ENCODE assay signal across 19 cellular contexts in the genomic region with DNA sequence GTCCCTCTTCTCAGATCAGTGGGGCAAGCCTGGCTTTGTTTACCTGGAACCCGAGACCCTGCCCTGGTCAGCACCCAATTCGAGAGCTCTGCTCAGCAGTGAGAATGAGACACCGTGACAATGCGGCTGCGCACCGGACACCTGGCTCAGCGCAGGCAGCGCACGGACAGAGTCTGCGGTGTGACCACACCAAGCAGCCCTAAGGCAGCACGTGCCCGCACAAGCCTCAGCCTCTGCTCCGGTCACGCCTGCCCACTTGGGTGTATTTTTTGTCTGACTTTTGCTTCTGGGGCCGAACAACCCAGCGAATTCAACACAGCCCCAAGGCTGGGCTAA. TPM values are rescaled to one million over a fixed set of nuclear protein-coding genes. Genes with fewer than 3 reads are reported as not detected.
DNase-seq lines count a peak whose midpoint lies in the region; ATAC-seq and TF ChIP-seq lines count a peak whose summit lies in the region.
"Had no signal": no experiment of that assay in that cellular context is flagged by ENCODE, and none has a peak within 500 bp of the region (broad histone marks: within the 10 kb centered on the region; RNA-seq: fewer than 3 reads in every experiment).

No MANE protein-coding gene starts in this region.

- H3K36me3 Mint-ChIP-seq in T-helper 17 cell (ENCODE audit: low read depth) (peaks cover 5% of the 10 kb centered on the region), glutamatergic neuron (ENCODE audit: unreplicated experiment) (peaks cover 22% of the 10 kb centered on the region)

- H3K9me3 ChIP-seq in right atrium auricular region, result no peaks in the 10 kb centered on the region
- H3K9me3 ChIP-seq in T-helper 17 cell (ENCODE audit: control insufficient read depth, low read length, poor library complexity, severe bottlenecking), result no peaks in the 10 kb centered on the region

- intact Hi-C loops in left cardiac atrium (cut with DNase I), result no loop called here

- TF ChIP-seq CTCF in right atrium auricular region (IDR thresholded peaks at IDR 0.05), result no peak
- no peak for TF ChIP-seq CTCF in glutamatergic neuron (IDR thresholded peaks at IDR 0.05; ENCODE audit: partially characterized antibody, unreplicated experiment)

- ATAC-seq in left cardiac atrium, result no peak
- no peak for ATAC-seq in T-helper 17 cell
- no peak for ATAC-seq in HG03432 (IDR thresholded peaks at IDR 0.05; ENCODE audit: unreplicated experiment)
- ATAC-seq in GM19397 (IDR thresholded peaks at IDR 0.05; ENCODE audit: unreplicated experiment), result no peak
- ATAC-seq: GM12878 had no signal

- H3K4me3 Mint-ChIP-seq in T-helper 17 cell (peak overlapping the region; percentile 47), glutamatergic neuron (ENCODE audit: unreplicated experiment) (no peak overlapping the region)
- H3K4me3 Mint-ChIP-seq: B cell had no signal

- H3K4me1 ChIP-seq in right atrium auricular region, result no peaks in the 10 kb centered on the region

- no peaks in the 10 kb centered on the region for H3K27me3 ChIP-seq in right atrium auricular region

- H3K27ac ChIP-seq in right atrium auricular region, result no peak overlapping the region

- DNase-seq in right atrium auricular region (ENCODE audit: low spot score) (peak; percentile 26), left cardiac atrium (no peak), T-helper 17 cell (no peak), glutamatergic neuron (no peak), ureter (ENCODE audit: low spot score) (peak; percentile 36), NCI-H526 (lab: John Stamatoyannopoulos, UW) (no peak)
- DNase-seq: ACHN; DMS53; HCEC 1CT; MM.1S; NCI-H1105; NCI-H2029 treated with DMSO at 0.1 percent for 48 hours; NK-92 treated with Interleukin-12 subunit alpha and Interleukin-12 subunit beta, amount 100 ng/mL, for 24 hours; SK-N-SH had no signal

- H3K4me1 Mint-ChIP-seq in T-helper 17 cell (peaks cover 29% of the 10 kb centered on the region), glutamatergic neuron (ENCODE audit: low read depth, unreplicated experiment) (peaks cover 10% of the 10 kb centered on the region)

- peaks cover 19% of the 10 kb centered on the region for H3K9me3 Mint-ChIP-seq in glutamatergic neuron (ENCODE audit: unreplicated experiment)

- no peak overlapping the region for H3K4me3 ChIP-seq in right atrium auricular region
- H3K4me3 ChIP-seq: GM12878 had no signal

- no peaks in the 10 kb centered on the region for H3K36me3 ChIP-seq in right atrium auricular region

- H3K27ac Mint-ChIP-seq in T-helper 17 cell, result peak overlapping the region; percentile 73
- peak overlapping the region; percentile 78 for H3K27ac Mint-ChIP-seq in glutamatergic neuron (ENCODE audit: unreplicated experiment)
- H3K27ac Mint-ChIP-seq: B cell had no signal

- no peaks in the 10 kb centered on the region for H3K27me3 Mint-ChIP-seq in T-helper 17 cell
- peaks cover 9% of the 10 kb centered on the region for H3K27me3 Mint-ChIP-seq in glutamatergic neuron (ENCODE audit: unreplicated experiment)

RNA-seq across cellular contexts. Expression of gene KRTAP10-8, which starts 4.7 kb away (rescaled TPM):
- total RNA-seq in right atrium auricular region, result not detected
- not detected for total RNA-seq in left cardiac atrium
- total RNA-seq in T-helper 17 cell, result not detected
- not detected for total RNA-seq in glutamatergic neuron (ENCODE audit: unreplicated experiment)
- not detected for total RNA-seq in ureter
- total RNA-seq: B cell, G401, GM12878 had no signal

RNA-seq across cellular contexts. Expression of gene KRTAP10-9, which starts 10.3 kb away (rescaled TPM):
- total RNA-seq in right atrium auricular region (not detected), left cardiac atrium (not detected), T-helper 17 cell (not detected), glutamatergic neuron (ENCODE audit: unreplicated experiment) (not detected), ureter (not detected)
- total RNA-seq: B cell, G401, GM12878 had no signal

RNA-seq across cellular contexts. Expression of gene KRTAP10-7, which starts 16.2 kb away (rescaled TPM):
- total RNA-seq in right atrium auricular region, result not detected
- not detected for total RNA-seq in left cardiac atrium
- total RNA-seq in T-helper 17 cell, result not detected
- not detected for total RNA-seq in glutamatergic neuron (ENCODE audit: unreplicated experiment)
- not detected for total RNA-seq in ureter
- total RNA-seq: B cell, G401, GM12878 had no signal

RNA-seq across cellular contexts. Expression of gene KRTAP10-10, which starts 20.6 kb away (rescaled TPM):
- total RNA-seq in right atrium auricular region, result not detected
- not detected for total RNA-seq in left cardiac atrium
- total RNA-seq in T-helper 17 cell, result not detected
- total RNA-seq in glutamatergic neuron (ENCODE audit: unreplicated experiment), result not detected
- not detected for total RNA-seq in ureter
- total RNA-seq: B cell, G401, GM12878 had no signal

RNA-seq across cellular contexts. Expression of gene KRTAP10-6, which starts 24.3 kb away (rescaled TPM):
- not detected for total RNA-seq in right atrium auricular region
- not detected for total RNA-seq in left cardiac atrium
- not detected for total RNA-seq in T-helper 17 cell
- total RNA-seq in glutamatergic neuron (ENCODE audit: unreplicated experiment), result not detected
- not detected for total RNA-seq in ureter
- total RNA-seq: B cell, G401, GM12878 had no signal

Comparison
In these comparisons a context has a peak if more than half of its experiments do, and no peak if none do; other contexts are left out.
1. DNase-seq: peak in right atrium auricular region (single experiment) and ureter (single experiment); none in left cardiac atrium (single experiment), T-helper 17 cell (0 of 3), glutamatergic neuron (single experiment) and NCI-H526 (0 of 2).